Comparison of ENCODE assay signal across 11 cellular contexts in the genomic region with DNA sequence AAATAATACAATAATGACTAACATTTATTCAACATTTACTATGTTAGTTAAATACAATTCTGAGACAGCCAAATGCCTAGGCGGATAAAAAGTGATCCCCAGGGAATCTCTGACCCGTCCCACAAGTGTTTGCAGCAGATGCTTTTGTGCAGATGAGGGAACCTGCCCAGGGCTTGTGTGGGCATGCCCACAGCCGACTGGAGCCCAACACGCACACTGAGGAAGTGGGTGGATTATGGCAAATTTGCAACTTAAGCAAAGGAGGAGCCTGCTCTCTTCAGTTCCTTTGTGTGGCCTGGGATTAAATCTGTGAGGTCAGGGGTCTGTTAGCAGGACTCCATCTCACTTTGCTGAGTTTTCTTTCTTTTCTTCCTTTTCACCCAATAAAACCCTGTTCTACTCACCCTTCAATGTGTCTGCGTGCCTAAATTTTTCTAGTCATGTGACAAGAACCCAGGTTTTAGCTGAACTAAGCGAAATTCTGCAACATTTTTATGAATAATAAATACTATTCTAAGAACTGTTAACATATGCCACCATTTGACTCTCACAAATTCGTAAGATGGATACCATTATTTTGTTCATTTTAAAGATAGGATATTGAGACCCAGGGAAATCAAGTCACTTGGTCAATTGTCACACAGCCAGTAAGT. TPM values are rescaled to one million over a fixed set of nuclear protein-coding genes. Genes with fewer than 3 reads are reported as not detected.
A peak's percentile ranks its signal among the peaks of the same experiment; 100 is the strongest.
DNase-seq lines count a peak whose midpoint lies in the region; ATAC-seq and TF ChIP-seq lines count a peak whose summit lies in the region.
"Had no signal": no experiment of that assay in that cellular context is flagged by ENCODE, and none has a peak within 500 bp of the region (broad histone marks: within the 10 kb centered on the region; RNA-seq: fewer than 3 reads in every experiment).

No MANE protein-coding gene starts in this region.

- TF ChIP-seq CTCF in WERI-Rb-1 (IDR thresholded peaks at IDR 0.05; ENCODE audit: low read depth, low read length) (no peak), neural progenitor cell (IDR thresholded peaks at IDR 0.05) (no peak), natural killer cell (IDR thresholded peaks at IDR 0.05) (no peak)

- no peaks in the 10 kb centered on the region for H3K27me3 ChIP-seq in WERI-Rb-1 (ENCODE audit: insufficient read depth, low read depth, severe bottlenecking)
- peaks cover 23% of the 10 kb centered on the region for H3K27me3 ChIP-seq in neural progenitor cell
- H3K27me3 ChIP-seq: thyroid gland had no signal

- H3K4me1 Mint-ChIP-seq in neural progenitor cell, result peaks cover 16% of the 10 kb centered on the region
- no peaks in the 10 kb centered on the region for H3K4me1 Mint-ChIP-seq in natural killer cell

- peaks cover 2% of the 10 kb centered on the region for H3K9me3 Mint-ChIP-seq in neural progenitor cell
- no peaks in the 10 kb centered on the region for H3K9me3 Mint-ChIP-seq in natural killer cell
- H3K9me3 Mint-ChIP-seq: activated naive CD8-positive, alpha-beta T cell treated with anti-CD3 and anti-CD28 coated beads, Interleukin-2, amount 10 ng/mL, durations not matched to agents 7 days and 5 days had no signal

- ATAC-seq in GM18498 (IDR thresholded peaks at IDR 0.05; ENCODE audit: unreplicated experiment) (peak; percentile 68), HG03521 (IDR thresholded peaks at IDR 0.05; ENCODE audit: unreplicated experiment) (peak; percentile 46), GM21423 (IDR thresholded peaks at IDR 0.05; ENCODE audit: unreplicated experiment) (no peak), GM18858 (IDR thresholded peaks at IDR 0.05; ENCODE audit: unreplicated experiment) (no peak), natural killer cell (no peak)

- peak overlapping the region; percentile 21 for H3K4me2 ChIP-seq in neural progenitor cell

- no peaks in the 10 kb centered on the region for H3K79me2 ChIP-seq in neural progenitor cell (ENCODE audit: low read depth)

- H3K9me3 ChIP-seq in WERI-Rb-1 (ENCODE audit: severe bottlenecking), result no peaks in the 10 kb centered on the region
- no peaks in the 10 kb centered on the region for H3K9me3 ChIP-seq in neural progenitor cell (ENCODE audit: low read depth)
- H3K9me3 ChIP-seq: thyroid gland had no signal

- H3K4me3 Mint-ChIP-seq in neural progenitor cell (no peak overlapping the region), natural killer cell (no peak overlapping the region)
- H3K4me3 Mint-ChIP-seq: activated naive CD8-positive, alpha-beta T cell treated with anti-CD3 and anti-CD28 coated beads, Interleukin-2, amount 10 ng/mL, durations not matched to agents 7 days and 5 days had no signal

- no peaks in the 10 kb centered on the region for H4K20me1 ChIP-seq in neural progenitor cell (ENCODE audit: low read depth)

- peak overlapping the region; percentile 14 for H2AFZ ChIP-seq in neural progenitor cell (replicated peaks)

- no peaks in the 10 kb centered on the region for H3K36me3 ChIP-seq in WERI-Rb-1
- no peaks in the 10 kb centered on the region for H3K36me3 ChIP-seq in neural progenitor cell
- H3K36me3 ChIP-seq: thyroid gland had no signal

- H3K27ac Mint-ChIP-seq in neural progenitor cell (peak overlapping the region; percentile 70), natural killer cell (no peak overlapping the region)
- H3K27ac Mint-ChIP-seq: activated naive CD8-positive, alpha-beta T cell treated with anti-CD3 and anti-CD28 coated beads, Interleukin-2, amount 10 ng/mL, durations not matched to agents 7 days and 5 days had no signal

- H3K36me3 Mint-ChIP-seq in neural progenitor cell, result no peaks in the 10 kb centered on the region
- no peaks in the 10 kb centered on the region for H3K36me3 Mint-ChIP-seq in natural killer cell
- H3K36me3 Mint-ChIP-seq: activated naive CD8-positive, alpha-beta T cell treated with anti-CD3 and anti-CD28 coated beads, Interleukin-2, amount 10 ng/mL, durations not matched to agents 7 days and 5 days had no signal

- intact Hi-C loops in natural killer cell (cut with micrococcal nuclease), result no loop called here

- H3K4me3 ChIP-seq in WERI-Rb-1 (ENCODE audit: low read depth, low read length), result no peak overlapping the region
- no peak overlapping the region for H3K4me3 ChIP-seq in neural progenitor cell
- H3K4me3 ChIP-seq: thyroid gland had no signal

- H3K27me3 Mint-ChIP-seq in neural progenitor cell (ENCODE audit: insufficient read depth, low read depth) (peaks cover 5% of the 10 kb centered on the region), natural killer cell (ENCODE audit: low read depth in 2 of 2) (peaks cover 29 to 50% of the 10 kb centered on the region in 2 donors)

- peaks cover 20% of the 10 kb centered on the region for H3K4me1 ChIP-seq in neural progenitor cell

- peaks cover 16% of the 10 kb centered on the region for H3F3A ChIP-seq in neural progenitor cell (ENCODE audit: low read depth)

- no peak overlapping the region for H3K9ac ChIP-seq in neural progenitor cell

- H3K27ac ChIP-seq in WERI-Rb-1, result peak overlapping the region; percentile 69
- no peak overlapping the region for H3K27ac ChIP-seq in neural progenitor cell
- H3K27ac ChIP-seq: thyroid gland had no signal

- DNase-seq in WERI-Rb-1 (peak; percentile 68), neural progenitor cell (ENCODE audit: low spot score) (peak; percentile 23), natural killer cell (no peak)
- DNase-seq: activated naive CD8-positive, alpha-beta T cell treated with anti-CD3 and anti-CD28 coated beads, Interleukin-2, amount 10 ng/mL, durations not matched to agents 7 days and 5 days; small intestine; thyroid gland had no signal

RNA-seq across cellular contexts. Expression of a gene that starts 13.9 kb away (rescaled TPM):
- 0.43 TPM in 1 of 2 replicates, not detected in the other for total RNA-seq in neural progenitor cell (ENCODE audit: low replicate concordance)
- total RNA-seq in natural killer cell, result not detected
- total RNA-seq: activated naive CD8-positive, alpha-beta T cell treated with anti-CD3 and anti-CD28 coated beads, Interleukin-2, amount 10 ng/mL, durations not matched to agents 7 days and 5 days; T-helper 1 cell treated with Interleukin-12 subunit alpha and Interleukin-12 subunit beta and Interleukin-4 antibody, amounts not matched to agents 30 ng/mL and 1 ng/mL, for 36 hours; thyroid gland had no signal

RNA-seq across cellular contexts. Expression of a gene that starts 44.0 kb away (rescaled TPM):
- total RNA-seq in neural progenitor cell (ENCODE audit: low replicate concordance) (49.1 and 52.3 TPM in 2 replicates), natural killer cell (1 to 10 TPM; 3.1 to 6.6 (median 4.3) TPM)

Comparison
In these comparisons a context has a peak if more than half of its experiments do, and no peak if none do; other contexts are left out.
1. ATAC-seq: peak in GM18498 (single experiment) and HG03521 (single experiment); none in GM21423 (single experiment), GM18858 (single experiment) and natural killer cell (0 of 3).